In the genomic region with DNA sequence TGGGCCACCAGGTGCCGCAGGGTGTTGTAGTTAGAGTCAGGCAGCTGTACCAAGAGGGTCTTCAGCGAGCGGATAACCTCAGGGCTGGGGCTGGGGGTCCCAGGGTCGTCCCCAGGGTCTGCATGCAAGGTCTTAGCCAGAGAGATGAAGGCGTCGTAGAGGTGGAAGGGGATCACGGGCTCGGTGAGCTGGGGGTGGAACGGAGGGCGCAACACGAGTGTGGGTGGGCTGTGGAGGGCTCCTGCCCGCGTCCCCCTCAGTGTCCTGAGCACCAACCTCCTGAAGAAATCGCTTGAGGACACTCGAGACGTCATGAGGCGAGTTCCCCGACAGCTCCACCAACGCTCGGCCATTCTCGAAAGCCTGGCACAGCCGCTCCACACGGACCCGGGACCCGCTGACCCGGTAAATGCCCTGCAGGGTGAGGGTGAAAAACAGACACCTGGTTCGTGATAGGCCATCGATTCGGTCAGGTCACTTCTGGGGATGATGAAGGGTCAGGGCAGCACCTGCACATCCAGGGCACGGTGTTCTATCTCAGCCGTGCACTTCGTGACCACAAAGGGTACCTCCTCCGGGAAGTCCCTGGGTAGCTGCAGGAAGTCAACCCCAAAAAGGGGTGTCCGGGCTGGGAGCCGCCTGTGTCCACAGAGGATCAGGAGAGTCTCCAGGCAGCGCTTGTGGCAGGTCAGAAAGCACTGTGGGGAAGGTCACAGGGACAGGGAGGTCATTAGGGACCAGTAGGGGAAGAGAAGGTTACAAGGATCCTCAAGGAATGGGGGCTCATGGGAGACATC, we compare ENCODE assay signal across 29 cellular contexts. TPM values are rescaled to one million over a fixed set of nuclear protein-coding genes. Genes with fewer than 3 reads are reported as not detected.
DNase-seq lines count a peak whose midpoint lies in the region; ATAC-seq and TF ChIP-seq lines count a peak whose summit lies in the region.
"Had no signal": no experiment of that assay in that cellular context is flagged by ENCODE, and none has a peak within 500 bp of the region (broad histone marks: within the 10 kb centered on the region; RNA-seq: fewer than 3 reads in every experiment).

No MANE protein-coding gene starts in this region.

- H3K4me1 Mint-ChIP-seq in activated CD4-positive, alpha-beta T cell treated with anti-CD3 and anti-CD28 coated beads, Interleukin-2, amount 10 ng/mL, durations not matched to agents 7 days and 5 days = peaks cover 20% of the 10 kb centered on the region
- H3K4me1 Mint-ChIP-seq in activated naive CD8-positive, alpha-beta T cell treated with anti-CD3 and anti-CD28 coated beads, Interleukin-2, amount 10 ng/mL, durations not matched to agents 7 days and 5 days = peaks cover 12% of the 10 kb centered on the region
- H3K4me1 Mint-ChIP-seq in naive thymus-derived CD4-positive, alpha-beta T cell = peaks cover 5 to 22% (median 10%) of the 10 kb centered on the region in 7 donors

- POLR2A ChIA-PET in activated CD4-positive, alpha-beta T cell treated with anti-CD3 and anti-CD28 coated beads, Interleukin-2, amount 10 ng/mL, durations not matched to agents 7 days and 5 days (lab: Charles Lee) = no interaction called here
- POLR2A ChIA-PET in activated naive CD8-positive, alpha-beta T cell treated with anti-CD3 and anti-CD28 coated beads, Interleukin-2, amount 10 ng/mL, durations not matched to agents 7 days and 5 days (lab: Charles Lee) = interaction anchor here (0.6 kb wide), 2 partner anchors 13 to 103 kb away, joined by 4 to 6 read pairs; no protein-coding TSS in a partner anchor
- POLR2A ChIA-PET in naive thymus-derived CD4-positive, alpha-beta T cell (lab: Charles Lee) = interaction anchor here (0.5 to 1.4 kb wide), 6 partner anchors 7 to 214 kb away, joined by 3 to 4 read pairs (median 4); partner anchors contain the start of gene ZNF101

- peaks cover 17 to 80% (median 29%) of the 10 kb centered on the region in 3 experiments for H3K36me3 ChIP-seq in naive thymus-derived CD4-positive, alpha-beta T cell (ENCODE audit: control insufficient read depth in 2 of 3, insufficient read depth in 3 of 3, low read length in 3 of 3)
- H3K36me3 ChIP-seq: breast epithelium, prostate gland had no signal

- CTCF ChIA-PET in activated CD4-positive, alpha-beta T cell treated with anti-CD3 and anti-CD28 coated beads, Interleukin-2, amount 10 ng/mL, durations not matched to agents 7 days and 5 days (lab: Charles Lee) = interaction anchor here (0.6 to 1.3 kb wide), 2 partner anchors 12 to 78 kb away, joined by 3 read pairs; no protein-coding TSS in a partner anchor
- CTCF ChIA-PET in naive thymus-derived CD4-positive, alpha-beta T cell (lab: Charles Lee) = interaction anchor here (0.6 kb wide), 1 partner anchor 9 kb away, joined by 3 read pairs; no protein-coding TSS in a partner anchor

- no peaks in the 10 kb centered on the region for H3K9me3 ChIP-seq in naive thymus-derived CD4-positive, alpha-beta T cell (ENCODE audit: control insufficient read depth in 2 of 3, low read length in 3 of 3)
- H3K9me3 ChIP-seq: breast epithelium, heart left ventricle, Peyer's patch, prostate gland, sigmoid colon, thoracic aorta had no signal

- ATAC-seq in activated naive CD8-positive, alpha-beta T cell treated with anti-CD3 and anti-CD28 coated beads, Interleukin-2, amount 10 ng/mL, durations not matched to agents 7 days and 5 days (ENCODE audit: low read depth) = no peak
- ATAC-seq in naive thymus-derived CD4-positive, alpha-beta T cell = no peak
- ATAC-seq in GM19023 (IDR thresholded peaks at IDR 0.05; ENCODE audit: unreplicated experiment) = no peak
- ATAC-seq: esophagus mucosa had no signal

- H3K4me1 ChIP-seq in naive thymus-derived CD4-positive, alpha-beta T cell (ENCODE audit: control insufficient read depth in 2 of 2, insufficient read depth in 2 of 2, low read length in 2 of 2) = no peaks in the 10 kb centered on the region
- H3K4me1 ChIP-seq: breast epithelium, heart left ventricle, Peyer's patch, prostate gland, sigmoid colon had no signal

- no peak overlapping the region for H3K27ac ChIP-seq in naive thymus-derived CD4-positive, alpha-beta T cell (ENCODE audit: low read depth, low read length)
- H3K27ac ChIP-seq: breast epithelium, heart left ventricle, neutrophil, Peyer's patch, prostate gland, sigmoid colon, thoracic aorta had no signal

- H3K27me3 ChIP-seq in naive thymus-derived CD4-positive, alpha-beta T cell (ENCODE audit: control insufficient read depth in 2 of 2, insufficient read depth in 2 of 2, low read length in 2 of 2) = no peaks in the 10 kb centered on the region
- H3K27me3 ChIP-seq: breast epithelium, heart left ventricle, neutrophil, Peyer's patch, sigmoid colon had no signal

- H3K27me3 Mint-ChIP-seq in activated CD4-positive, alpha-beta T cell treated with anti-CD3 and anti-CD28 coated beads, Interleukin-2, amount 10 ng/mL, durations not matched to agents 7 days and 5 days = no peaks in the 10 kb centered on the region
- no peaks in the 10 kb centered on the region for H3K27me3 Mint-ChIP-seq in activated naive CD8-positive, alpha-beta T cell treated with anti-CD3 and anti-CD28 coated beads, Interleukin-2, amount 10 ng/mL, durations not matched to agents 7 days and 5 days
- no peaks in the 10 kb centered on the region for H3K27me3 Mint-ChIP-seq in naive thymus-derived CD4-positive, alpha-beta T cell
- H3K27me3 Mint-ChIP-seq: activated B cell treated with CpG ODN at 0.5 μM for 24 hours had no signal

- peaks cover 66% of the 10 kb centered on the region for H3K36me3 Mint-ChIP-seq in activated CD4-positive, alpha-beta T cell treated with anti-CD3 and anti-CD28 coated beads, Interleukin-2, amount 10 ng/mL, durations not matched to agents 7 days and 5 days (ENCODE audit: low read depth)
- H3K36me3 Mint-ChIP-seq in activated naive CD8-positive, alpha-beta T cell treated with anti-CD3 and anti-CD28 coated beads, Interleukin-2, amount 10 ng/mL, durations not matched to agents 7 days and 5 days = peaks cover 39% of the 10 kb centered on the region
- H3K36me3 Mint-ChIP-seq in naive thymus-derived CD4-positive, alpha-beta T cell = peaks cover 9 to 44% (median 19%) of the 10 kb centered on the region in 5 donors

- H3K4me3 ChIP-seq in naive thymus-derived CD4-positive, alpha-beta T cell (ENCODE audit: low read length) = no peak overlapping the region
- H3K4me3 ChIP-seq: breast epithelium, heart left ventricle, lung, Peyer's patch, prostate gland, sigmoid colon, thoracic aorta had no signal

- no peaks in the 10 kb centered on the region for H3K9me3 Mint-ChIP-seq in activated CD4-positive, alpha-beta T cell treated with anti-CD3 and anti-CD28 coated beads, Interleukin-2, amount 10 ng/mL, durations not matched to agents 7 days and 5 days
- no peaks in the 10 kb centered on the region for H3K9me3 Mint-ChIP-seq in activated naive CD8-positive, alpha-beta T cell treated with anti-CD3 and anti-CD28 coated beads, Interleukin-2, amount 10 ng/mL, durations not matched to agents 7 days and 5 days
- peaks cover 0 to 3% (median 0%) of the 10 kb centered on the region in 11 donors for H3K9me3 Mint-ChIP-seq in naive thymus-derived CD4-positive, alpha-beta T cell
- H3K9me3 Mint-ChIP-seq: activated B cell treated with CpG ODN at 0.5 μM for 24 hours had no signal

- intact Hi-C loops in naive thymus-derived CD4-positive, alpha-beta T cell (cut with micrococcal nuclease) = no loop called here

- no peak overlapping the region for H3K4me3 Mint-ChIP-seq in activated CD4-positive, alpha-beta T cell treated with anti-CD3 and anti-CD28 coated beads, Interleukin-2, amount 10 ng/mL, durations not matched to agents 7 days and 5 days
- no peak overlapping the region for H3K4me3 Mint-ChIP-seq in activated naive CD8-positive, alpha-beta T cell treated with anti-CD3 and anti-CD28 coated beads, Interleukin-2, amount 10 ng/mL, durations not matched to agents 7 days and 5 days
- H3K4me3 Mint-ChIP-seq in naive thymus-derived CD4-positive, alpha-beta T cell = peak overlapping the region in 1 of 10 donors; percentile 47
- H3K4me3 Mint-ChIP-seq: activated B cell treated with CpG ODN at 0.5 μM for 24 hours had no signal

- no peak for TF ChIP-seq CTCF in GM20000 (IDR thresholded peaks at IDR 0.05; ENCODE audit: extremely low read depth, missing control alignments)

- DNase-seq in activated CD4-positive, alpha-beta T cell treated with anti-CD3 and anti-CD28 coated beads, Interleukin-2, amount 10 ng/mL, durations not matched to agents 7 days and 5 days = no peak
- no peak for DNase-seq in activated CD4-positive, alpha-beta T cell treated with anti-CD3 and anti-CD28 coated beads for 48 hours
- DNase-seq in GM20000 (ENCODE audit: low spot score) (peak; percentile 56), NCI-H446 (lab: John Stamatoyannopoulos, UW) (no peak), middle frontal gyrus (ENCODE audit: extremely low spot score, low spot score) (no peak)
- DNase-seq in activated naive CD8-positive, alpha-beta T cell treated with anti-CD3 and anti-CD28 coated beads, Interleukin-2, amount 10 ng/mL, durations not matched to agents 7 days and 5 days = no peak
- no peak for DNase-seq in naive thymus-derived CD4-positive, alpha-beta T cell
- DNase-seq: 8988T; activated B cell treated with CpG ODN at 0.5 μM for 24 hours; activated CD4-positive, alpha-beta T cell treated with anti-CD3 and anti-CD28 coated beads, Interleukin-2, amount 50 U/mL, for 4 hours; activated gamma-delta T cell treated with Interleukin-2 at 50 U/mL for 16 hours; effector memory CD4-positive, alpha-beta T cell; foreskin fibroblast; heart left ventricle; NCI-H1048; NCI-H187 treated with DMSO at 0.1 percent for 48 hours; NCI-H526 treated with DMSO at 0.1 percent for 48 hours; Peyer's patch; SHP77 treated with DMSO at 0.1 percent for 48 hours; sigmoid colon; stimulated activated CD4-positive, alpha-beta T cell treated with anti-CD3 and anti-CD28 coated beads, Interleukin-4, amount 100 ng/mL, for 4 hours; stimulated activated naive CD4-positive, alpha-beta T cell treated with Interleukin-2 at 50 U/mL for 16 hours had no signal

- peak overlapping the region; percentile 57 for H3K27ac Mint-ChIP-seq in activated CD4-positive, alpha-beta T cell treated with anti-CD3 and anti-CD28 coated beads, Interleukin-2, amount 10 ng/mL, durations not matched to agents 7 days and 5 days
- H3K27ac Mint-ChIP-seq in activated naive CD8-positive, alpha-beta T cell treated with anti-CD3 and anti-CD28 coated beads, Interleukin-2, amount 10 ng/mL, durations not matched to agents 7 days and 5 days = peak overlapping the region; percentile 58
- peak overlapping the region in 5 of 9 donors; percentile 10 to 91 (median 56) for H3K27ac Mint-ChIP-seq in naive thymus-derived CD4-positive, alpha-beta T cell
- H3K27ac Mint-ChIP-seq: activated B cell treated with CpG ODN at 0.5 μM for 24 hours had no signal

RNA-seq across cellular contexts. Expression of gene LPAR2, which starts 6.7 kb away (rescaled TPM):
- 10 to 100 TPM; 54.1 to 59.4 TPM for total RNA-seq in activated CD4-positive, alpha-beta T cell treated with anti-CD3 and anti-CD28 coated beads, Interleukin-2, amount 10 ng/mL, durations not matched to agents 7 days and 5 days
- 10 to 100 TPM; 73.6 to 73.8 TPM for total RNA-seq in activated naive CD8-positive, alpha-beta T cell treated with anti-CD3 and anti-CD28 coated beads, Interleukin-2, amount 10 ng/mL, durations not matched to agents 7 days and 5 days
- total RNA-seq in naive thymus-derived CD4-positive, alpha-beta T cell = 10 to 100 TPM; 64.4 to 91.7 (median 75.0) TPM
- polyA plus RNA-seq in naive thymus-derived CD4-positive, alpha-beta T cell = 10 to 100 TPM; 16.5 to 43.2 TPM

RNA-seq across cellular contexts. Expression of gene GMIP, which starts 8.7 kb away (rescaled TPM):
- 100 to 1,000 TPM; 101 to 111 TPM for total RNA-seq in activated CD4-positive, alpha-beta T cell treated with anti-CD3 and anti-CD28 coated beads, Interleukin-2, amount 10 ng/mL, durations not matched to agents 7 days and 5 days
- 100 to 1,000 TPM; 128 to 135 TPM for total RNA-seq in activated naive CD8-positive, alpha-beta T cell treated with anti-CD3 and anti-CD28 coated beads, Interleukin-2, amount 10 ng/mL, durations not matched to agents 7 days and 5 days
- total RNA-seq in naive thymus-derived CD4-positive, alpha-beta T cell = 100 to 1,000 TPM in 3 of 5 experiments, 10 to 100 TPM in 2; 97.2 to 141 (median 109) TPM
- polyA plus RNA-seq in naive thymus-derived CD4-positive, alpha-beta T cell = 10 to 100 TPM; 32.9 to 68.6 TPM

RNA-seq across cellular contexts. Expression of gene PBX4, which starts 16.2 kb away (rescaled TPM):
- 10 to 100 TPM; 34.4 to 38.4 TPM for total RNA-seq in activated CD4-positive, alpha-beta T cell treated with anti-CD3 and anti-CD28 coated beads, Interleukin-2, amount 10 ng/mL, durations not matched to agents 7 days and 5 days
- 10 to 100 TPM; 41.3 to 46.1 TPM for total RNA-seq in activated naive CD8-positive, alpha-beta T cell treated with anti-CD3 and anti-CD28 coated beads, Interleukin-2, amount 10 ng/mL, durations not matched to agents 7 days and 5 days
- 10 to 100 TPM; 22.6 to 42.7 (median 42.0) TPM for total RNA-seq in naive thymus-derived CD4-positive, alpha-beta T cell
- polyA plus RNA-seq in naive thymus-derived CD4-positive, alpha-beta T cell = 1 to 10 TPM; 3.8 to 9.2 TPM
- total RNA-seq: thoracic aorta had no signal

RNA-seq across cellular contexts. Expression of gene ATP13A1, which starts 28.8 kb away (rescaled TPM):
- total RNA-seq in activated CD4-positive, alpha-beta T cell treated with anti-CD3 and anti-CD28 coated beads, Interleukin-2, amount 10 ng/mL, durations not matched to agents 7 days and 5 days = 100 to 1,000 TPM in 1 of 2 experiments, 10 to 100 TPM in 1; 90.1 to 105 TPM
- total RNA-seq in activated naive CD8-positive, alpha-beta T cell treated with anti-CD3 and anti-CD28 coated beads, Interleukin-2, amount 10 ng/mL, durations not matched to agents 7 days and 5 days = 100 to 1,000 TPM; 108 to 115 TPM
- total RNA-seq in naive thymus-derived CD4-positive, alpha-beta T cell = 100 to 1,000 TPM in 2 of 5 experiments, 10 to 100 TPM in 3; 86.5 to 138 (median 98.9) TPM
- 10 to 100 TPM; 22.2 to 52.7 TPM for polyA plus RNA-seq in naive thymus-derived CD4-positive, alpha-beta T cell

RNA-seq across cellular contexts. Expression of gene ZNF101, which starts 33.9 kb away (rescaled TPM):
- total RNA-seq in activated CD4-positive, alpha-beta T cell treated with anti-CD3 and anti-CD28 coated beads, Interleukin-2, amount 10 ng/mL, durations not matched to agents 7 days and 5 days = 10 to 100 TPM; 96.3 to 97.2 TPM
- 100 to 1,000 TPM; 123 to 126 TPM for total RNA-seq in activated naive CD8-positive, alpha-beta T cell treated with anti-CD3 and anti-CD28 coated beads, Interleukin-2, amount 10 ng/mL, durations not matched to agents 7 days and 5 days
- 100 to 1,000 TPM in 2 of 5 experiments, 10 to 100 TPM in 3; 67.8 to 202 (median 74.9) TPM for total RNA-seq in naive thymus-derived CD4-positive, alpha-beta T cell
- 100 to 1,000 TPM; 113 to 143 TPM for polyA plus RNA-seq in naive thymus-derived CD4-positive, alpha-beta T cell
